8 cellular contexts compared by ENCODE assay signal in genomic region chr6:43669050-43669921, GRCh38. TPM values are rescaled to one million over a fixed set of nuclear protein-coding genes. Genes with fewer than 3 reads are reported as not detected.
A peak's percentile ranks its signal among the peaks of the same experiment; 100 is the strongest.
DNase-seq lines count a peak whose midpoint lies in the region; ATAC-seq and TF ChIP-seq lines count a peak whose summit lies in the region.

No MANE protein-coding gene starts in this region.

- peaks cover 45% of the 10 kb centered on the region for H3K36me3 ChIP-seq in WERI-Rb-1

- DNase-seq in EL = peak; percentile 66
- no peak for DNase-seq in WERI-Rb-1
- DNase-seq in Right ventricle myocardium superior = peak; percentile 86
- DNase-seq in renal cortical epithelial cell (ENCODE audit: low read depth) = peak; percentile 19
- DNase-seq in NCI-H345 (lab: John Stamatoyannopoulos, UW) = no peak

- H3K9me3 ChIP-seq in WERI-Rb-1 (ENCODE audit: severe bottlenecking) = no peaks in the 10 kb centered on the region

- H3K27ac ChIP-seq in WERI-Rb-1 = peak overlapping the region; percentile 4; the same call in 1 of the 2 replicates

- TF ChIP-seq CTCF in WERI-Rb-1 (IDR thresholded peaks at IDR 0.05; ENCODE audit: low read depth, low read length) = no peak

- ATAC-seq in Right ventricle myocardium superior (ENCODE audit: poor library complexity) (peak; percentile 73), GM19351 (IDR thresholded peaks at IDR 0.05; ENCODE audit: unreplicated experiment) (no peak), GM18909 (IDR thresholded peaks at IDR 0.05; ENCODE audit: poor library complexity, unreplicated experiment) (no peak), HG03135 (IDR thresholded peaks at IDR 0.05; ENCODE audit: unreplicated experiment) (no peak)

- no peaks in the 10 kb centered on the region for H3K27me3 ChIP-seq in WERI-Rb-1 (ENCODE audit: insufficient read depth, low read depth, severe bottlenecking)

- no peak overlapping the region for H3K4me3 ChIP-seq in WERI-Rb-1 (ENCODE audit: low read depth, low read length)

- intact Hi-C loops in Right ventricle myocardium superior (cut with DNase I) = loop anchor here (5.0 kb wide), 3 partner anchors 43 to 408 kb away; no protein-coding TSS in a partner anchor

RNA-seq across cellular contexts. Expression of gene MRPS18A, which starts 18.3 kb away (rescaled TPM):
- total RNA-seq in Right ventricle myocardium superior (39.5 TPM), renal cortical epithelial cell (35.5 and 62.0 TPM in 2 replicates)

RNA-seq across cellular contexts. Expression of gene RSPH9, which starts 24.4 kb away (rescaled TPM):
- total RNA-seq in Right ventricle myocardium superior = 0.16 TPM
- total RNA-seq in renal cortical epithelial cell = 0.17 and 0.35 TPM in 2 replicates

RNA-seq across cellular contexts. Expression of gene MAD2L1BP, which starts 33.6 kb away (rescaled TPM):
- total RNA-seq in Right ventricle myocardium superior = 26.1 TPM
- total RNA-seq in renal cortical epithelial cell = 49.7 and 91.3 TPM in 2 replicates

RNA-seq across cellular contexts. Expression of gene GTPBP2, which starts 40.2 kb away (rescaled TPM):
- total RNA-seq in Right ventricle myocardium superior (25.1 TPM), renal cortical epithelial cell (46.0 and 53.2 TPM in 2 replicates)

Comparison
In these comparisons a context has a peak if more than half of its experiments do, and no peak if none do; other contexts are left out.
1. DNase-seq: peak in EL (single experiment), Right ventricle myocardium superior (single experiment) and renal cortical epithelial cell (single experiment); none in WERI-Rb-1 (single experiment) and NCI-H345 (single experiment).